11 cellular contexts compared by ENCODE assay signal in the genomic region with DNA sequence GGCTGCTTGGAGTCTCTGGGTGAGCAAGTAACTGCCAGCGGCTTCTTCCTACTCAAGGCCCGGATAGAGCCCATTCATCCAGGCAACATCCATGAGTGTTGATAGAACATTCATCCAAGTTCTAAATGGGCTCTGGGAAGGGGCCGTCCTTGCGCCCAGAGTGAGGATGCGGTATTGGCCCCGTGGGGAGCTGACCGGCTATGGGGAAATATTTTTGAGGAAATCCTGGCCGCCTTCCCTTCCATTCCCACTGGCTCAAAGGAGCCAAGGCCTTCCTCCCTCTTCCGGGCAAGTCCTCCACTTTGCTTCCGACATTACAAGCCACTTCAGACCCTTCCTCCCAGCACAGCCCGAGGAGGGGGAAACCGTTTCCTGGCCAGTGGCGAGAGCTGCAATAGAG. TPM values are rescaled to one million over a fixed set of nuclear protein-coding genes. Genes with fewer than 3 reads are reported as not detected.
"Had no signal": no experiment of that assay in that cellular context is flagged by ENCODE, and none has a peak within 500 bp of the region (broad histone marks: within the 10 kb centered on the region; RNA-seq: fewer than 3 reads in every experiment).

No MANE protein-coding gene starts in this region.

- H3K9me3 ChIP-seq: esophagus squamous epithelium, SJCRH30, upper lobe of left lung had no signal

- H3K4me3 ChIP-seq: esophagus squamous epithelium, SJCRH30, upper lobe of left lung had no signal

- DNase-seq: activated CD4-positive, alpha-beta memory T cell treated with anti-CD3 and anti-CD28 coated beads, Interleukin-2, amount 10 ng/mL, durations not matched to agents 7 days and 5 days; activated CD4-positive, alpha-beta T cell treated with anti-CD3 and anti-CD28 coated beads for 1 hour; activated CD8-positive, alpha-beta memory T cell treated with anti-CD3 and anti-CD28 coated beads, Interleukin-2, amount 50 U/mL, for 48 hours; esophagus squamous epithelium; foreskin fibroblast; head of caudate nucleus; right cardiac atrium; T-helper 9 cell; upper lobe of left lung had no signal

- ATAC-seq: stimulated activated effector memory CD8-positive, alpha-beta T cell treated with anti-CD3 and anti-CD28 coated beads, Interleukin-12 subunit alpha, Interleukin-12 subunit beta, amount 100 ng/mL, for 72 hours had no signal

- H3K27me3 ChIP-seq: upper lobe of left lung had no signal

- H3K36me3 ChIP-seq: esophagus squamous epithelium, SJCRH30, upper lobe of left lung had no signal

- H3K27ac ChIP-seq: SJCRH30, upper lobe of left lung had no signal

RNA-seq across cellular contexts. Expression of gene C13orf46, which starts 37.7 kb away (rescaled TPM):
- total RNA-seq: esophagus squamous epithelium had no signal
